ENCODE assay signal across 26 cellular contexts in the genomic region with DNA sequence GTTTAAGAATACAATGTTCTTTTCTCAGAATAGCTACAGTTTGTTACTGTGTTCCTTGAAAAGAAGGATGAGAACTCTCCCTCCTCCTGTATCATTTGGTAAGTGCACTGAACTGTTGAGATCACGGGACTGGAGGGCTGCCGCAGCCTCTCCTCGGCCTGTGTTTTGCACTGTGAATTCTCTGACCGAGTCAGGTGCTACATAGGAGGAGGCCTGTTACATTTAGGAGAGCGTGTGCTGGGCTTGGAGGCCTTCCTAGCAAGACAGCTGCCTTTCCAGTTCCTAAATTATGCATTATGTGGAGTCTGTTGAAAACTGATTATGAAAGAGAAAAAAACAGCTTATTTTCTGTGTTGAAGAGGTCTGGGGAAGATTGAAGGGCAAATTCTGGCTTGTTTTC. TPM values are rescaled to one million over a fixed set of nuclear protein-coding genes. Genes with fewer than 3 reads are reported as not detected.
A peak's percentile ranks its signal among the peaks of the same experiment; 100 is the strongest.
DNase-seq lines count a peak whose midpoint lies in the region; ATAC-seq and TF ChIP-seq lines count a peak whose summit lies in the region.
"Had no signal": no experiment of that assay in that cellular context is flagged by ENCODE, and none has a peak within 500 bp of the region (broad histone marks: within the 10 kb centered on the region; RNA-seq: fewer than 3 reads in every experiment).

No MANE protein-coding gene starts in this region.

- no peaks in the 10 kb centered on the region for H3K9me3 ChIP-seq in SJCRH30 (replicated peaks)
- H3K9me3 ChIP-seq: BLaER1 treated with 17β-estradiol and CSF1 and Interleukin-3, amounts not matched to agents 10 nM and 100 nM; gastrocnemius medialis; upper lobe of left lung had no signal

- no peaks in the 10 kb centered on the region for H3K4me1 ChIP-seq in SJCRH30
- H3K4me1 ChIP-seq: BLaER1 treated with 17β-estradiol and CSF1 and Interleukin-3, amounts not matched to agents 10 nM and 100 nM; gastrocnemius medialis; upper lobe of left lung had no signal

- no peak for ATAC-seq in GM18505 (IDR thresholded peaks at IDR 0.05; ENCODE audit: unreplicated experiment)
- ATAC-seq: gastrocnemius medialis; left colon; PC-3; stimulated activated effector memory CD8-positive, alpha-beta T cell treated with anti-CD3 and anti-CD28 coated beads, Interleukin-12 subunit alpha, Interleukin-12 subunit beta, amount 100 ng/mL, for 72 hours had no signal

- TF ChIP-seq CTCF in nephron (IDR thresholded peaks at IDR 0.05; ENCODE audit: unreplicated experiment in 3 of 3) = no peak
- no peak for TF ChIP-seq CTCF in foreskin fibroblast (IDR thresholded peaks at IDR 0.05; ENCODE audit: low read depth, low read length)

- TF ChIP-seq POLR2A in GM18505 (IDR thresholded peaks at IDR 0.05; ENCODE audit: borderline replicate concordance, extremely low read depth, insufficient read depth, insufficient read length) = no peak

- H3K36me3 Mint-ChIP-seq in nephron (ENCODE audit: low read depth) = no peaks in the 10 kb centered on the region
- H3K36me3 Mint-ChIP-seq: activated CD4-positive, alpha-beta memory T cell treated with anti-CD3 and anti-CD28 coated beads for 36 hours; memory B cell; stimulated activated effector memory CD8-positive, alpha-beta T cell treated with anti-CD3 and anti-CD28 coated beads, Interleukin-12 subunit alpha, Interleukin-12 subunit beta, amount 100 ng/mL, for 72 hours had no signal

- DNase-seq in SJCRH30 (peak in 1 of 2 experiments; percentile 51), globus pallidus (ENCODE audit: low spot score) (peak; percentile 74), substantia nigra (lab: John Stamatoyannopoulos, UW) (peak in 7 of 49 donors; percentile 11 to 32 (median 20)), NCI-H1092 (lab: John Stamatoyannopoulos, UW) (no peak), foreskin fibroblast (no peak)
- DNase-seq: activated CD4-positive, alpha-beta memory T cell treated with anti-CD3 and anti-CD28 coated beads for 36 hours; activated CD4-positive, CD25-positive, alpha-beta regulatory T cell treated with anti-CD3 and anti-CD28 coated beads, Interleukin-2, amount 50 U/mL, for 72 hours; activated naive CD4-positive, alpha-beta T cell treated with Interleukin-2 at 50 U/mL for 16 hours; COR-L47; gastrocnemius medialis; left colon; NCI-H2081; NCI-H446; PC-3; upper lobe of left lung had no signal

- H3K4me3 ChIP-seq in SJCRH30 (no peak overlapping the region), foreskin fibroblast (ENCODE audit: low read depth in 1 of 2, low read length in 2 of 2) (no peak overlapping the region)
- H3K4me3 ChIP-seq: BLaER1 treated with 17β-estradiol and CSF1 and Interleukin-3, amounts not matched to agents 10 nM and 100 nM; gastrocnemius medialis; upper lobe of left lung had no signal

- no peaks in the 10 kb centered on the region for H3K36me3 ChIP-seq in SJCRH30
- H3K36me3 ChIP-seq: BLaER1 treated with 17β-estradiol and CSF1 and Interleukin-3, amounts not matched to agents 10 nM and 100 nM; gastrocnemius medialis; upper lobe of left lung had no signal

- peak overlapping the region; percentile 6 to 62 (median 54) for H3K27ac Mint-ChIP-seq in nephron
- H3K27ac Mint-ChIP-seq: activated CD4-positive, alpha-beta memory T cell treated with anti-CD3 and anti-CD28 coated beads for 36 hours; memory B cell; stimulated activated effector memory CD8-positive, alpha-beta T cell treated with anti-CD3 and anti-CD28 coated beads, Interleukin-12 subunit alpha, Interleukin-12 subunit beta, amount 100 ng/mL, for 72 hours; T-helper 2 cell treated with Interferon-gamma antibody and Interleukin-4, amounts not matched to agents 5 μg/mL and 100 μg/mL, for 36 hours had no signal

- peaks cover 8% of the 10 kb centered on the region; the same call in 1 of the 2 replicates for H3K27me3 ChIP-seq in SJCRH30
- H3K27me3 ChIP-seq: upper lobe of left lung had no signal

- H3K27ac ChIP-seq in SJCRH30 = peak overlapping the region; percentile 33
- H3K27ac ChIP-seq in substantia nigra (ENCODE audit: low read depth, low read length, poor library complexity, severe bottlenecking) = peak overlapping the region; percentile 81
- H3K27ac ChIP-seq: BLaER1 treated with 17β-estradiol and CSF1 and Interleukin-3, amounts not matched to agents 10 nM and 100 nM; gastrocnemius medialis; upper lobe of left lung had no signal

- H3K9me3 Mint-ChIP-seq in nephron = no peaks in the 10 kb centered on the region
- H3K9me3 Mint-ChIP-seq: activated CD4-positive, alpha-beta memory T cell treated with anti-CD3 and anti-CD28 coated beads for 36 hours; memory B cell; stimulated activated effector memory CD8-positive, alpha-beta T cell treated with anti-CD3 and anti-CD28 coated beads, Interleukin-12 subunit alpha, Interleukin-12 subunit beta, amount 100 ng/mL, for 72 hours; T-helper 2 cell treated with Interferon-gamma antibody and Interleukin-4, amounts not matched to agents 5 μg/mL and 100 μg/mL, for 36 hours had no signal

- no peak overlapping the region for H3K4me3 Mint-ChIP-seq in nephron
- H3K4me3 Mint-ChIP-seq: activated CD4-positive, alpha-beta memory T cell treated with anti-CD3 and anti-CD28 coated beads for 36 hours; memory B cell; stimulated activated effector memory CD8-positive, alpha-beta T cell treated with anti-CD3 and anti-CD28 coated beads, Interleukin-12 subunit alpha, Interleukin-12 subunit beta, amount 100 ng/mL, for 72 hours; T-helper 2 cell treated with Interferon-gamma antibody and Interleukin-4, amounts not matched to agents 5 μg/mL and 100 μg/mL, for 36 hours had no signal

- peaks cover 15% of the 10 kb centered on the region for H3K27me3 Mint-ChIP-seq in nephron (ENCODE audit: low read depth)

- peaks cover 26% of the 10 kb centered on the region for H3K4me1 Mint-ChIP-seq in nephron
- H3K4me1 Mint-ChIP-seq: memory B cell; stimulated activated effector memory CD8-positive, alpha-beta T cell treated with anti-CD3 and anti-CD28 coated beads, Interleukin-12 subunit alpha, Interleukin-12 subunit beta, amount 100 ng/mL, for 72 hours had no signal

RNA-seq across cellular contexts. Expression of a gene that starts 2.6 kb away (rescaled TPM):
- 0.15 and 0.24 TPM in 2 replicates for total RNA-seq in SJCRH30 (2014; rRNA removed; shearing (Covaris generic))
- total RNA-seq: activated CD4-positive, alpha-beta memory T cell treated with anti-CD3 and anti-CD28 coated beads for 36 hours; H4; HT-29; left colon; MCF 10A; PC-3; pulmonary artery endothelial cell; skeletal muscle tissue had no signal

RNA-seq across cellular contexts. Expression of a gene that starts 30.2 kb away (rescaled TPM):
- total RNA-seq in SJCRH30 (2014; rRNA removed; shearing (Covaris generic)) = 11.7 and 12.5 TPM in 2 replicates
